2 cellular contexts compared by ENCODE assay signal in genomic region chr5:141330299-141331080, GRCh38.
TF ChIP-seq lines count a peak whose summit lies in the region.

Gene PCDHGA1, plus strand, starts transcription at chr5:141330514.

TF ChIP-seq in A549, 52 proteins besides CTCF, POLR2A, EP300 and RAD21 (continued from another document):
- TF ChIP-seq E2F6 (IDR thresholded peaks at IDR 0.05; ENCODE audit: borderline replicate concordance, low read depth), result peak; percentile 41; the same call in 1 of the 2 replicates
TF ChIP-seq in A549: peak in this region for 1.

TF ChIP-seq in GM12878, 131 proteins besides CTCF, POLR2A, EP300 and RAD21 (continued from another document):
- TF ChIP-seq ZNF384 (IDR thresholded peaks at IDR 0.05; ENCODE audit: borderline replicate concordance, low read depth, low read length), result peak; percentile 86
- no peak for TF ChIP-seq PKNOX1 (IDR thresholded peaks at IDR 0.05)
